In genomic region chr11:61851128-61851899, GRCh38 we compare ENCODE assay signal across 1 cellular context.
TF ChIP-seq lines count a peak whose summit lies in the region.

No MANE protein-coding gene starts in this region.

TF ChIP-seq in WTC11, 78 proteins besides CTCF, POLR2A, EP300 and RAD21 (continued from another document):
- TF ChIP-seq, protein P1, sequence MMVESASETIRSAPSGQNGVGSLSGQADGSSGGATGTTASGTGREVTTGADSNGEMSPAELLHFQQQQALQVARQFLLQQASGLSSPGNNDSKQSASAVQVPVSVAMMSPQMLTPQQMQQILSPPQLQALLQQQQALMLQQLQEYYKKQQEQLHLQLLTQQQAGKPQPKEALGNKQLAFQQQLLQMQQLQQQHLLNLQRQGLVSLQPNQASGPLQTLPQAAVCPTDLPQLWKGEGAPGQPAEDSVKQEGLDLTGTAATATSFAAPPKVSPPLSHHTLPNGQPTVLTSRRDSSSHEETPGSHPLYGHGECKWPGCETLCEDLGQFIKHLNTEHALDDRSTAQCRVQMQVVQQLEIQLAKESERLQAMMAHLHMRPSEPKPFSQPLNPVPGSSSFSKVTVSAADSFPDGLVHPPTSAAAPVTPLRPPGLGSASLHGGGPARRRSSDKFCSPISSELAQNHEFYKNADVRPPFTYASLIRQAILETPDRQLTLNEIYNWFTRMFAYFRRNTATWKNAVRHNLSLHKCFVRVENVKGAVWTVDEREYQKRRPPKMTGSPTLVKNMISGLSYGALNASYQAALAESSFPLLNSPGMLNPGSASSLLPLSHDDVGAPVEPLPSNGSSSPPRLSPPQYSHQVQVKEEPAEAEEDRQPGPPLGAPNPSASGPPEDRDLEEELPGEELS (CRISPR knock-in tag; IDR thresholded peaks at IDR 0.05), result no peak
- TF ChIP-seq IRF1 (CRISPR knock-in tag; IDR thresholded peaks at IDR 0.05) (no peak), IRF2 (CRISPR knock-in tag; IDR thresholded peaks at IDR 0.05; ENCODE audit: borderline replicate concordance, low read depth) (no peak), ZNF317 (CRISPR knock-in tag; IDR thresholded peaks at IDR 0.05; ENCODE audit: borderline replicate concordance, low read depth) (no peak)
- TF ChIP-seq, protein P2, sequence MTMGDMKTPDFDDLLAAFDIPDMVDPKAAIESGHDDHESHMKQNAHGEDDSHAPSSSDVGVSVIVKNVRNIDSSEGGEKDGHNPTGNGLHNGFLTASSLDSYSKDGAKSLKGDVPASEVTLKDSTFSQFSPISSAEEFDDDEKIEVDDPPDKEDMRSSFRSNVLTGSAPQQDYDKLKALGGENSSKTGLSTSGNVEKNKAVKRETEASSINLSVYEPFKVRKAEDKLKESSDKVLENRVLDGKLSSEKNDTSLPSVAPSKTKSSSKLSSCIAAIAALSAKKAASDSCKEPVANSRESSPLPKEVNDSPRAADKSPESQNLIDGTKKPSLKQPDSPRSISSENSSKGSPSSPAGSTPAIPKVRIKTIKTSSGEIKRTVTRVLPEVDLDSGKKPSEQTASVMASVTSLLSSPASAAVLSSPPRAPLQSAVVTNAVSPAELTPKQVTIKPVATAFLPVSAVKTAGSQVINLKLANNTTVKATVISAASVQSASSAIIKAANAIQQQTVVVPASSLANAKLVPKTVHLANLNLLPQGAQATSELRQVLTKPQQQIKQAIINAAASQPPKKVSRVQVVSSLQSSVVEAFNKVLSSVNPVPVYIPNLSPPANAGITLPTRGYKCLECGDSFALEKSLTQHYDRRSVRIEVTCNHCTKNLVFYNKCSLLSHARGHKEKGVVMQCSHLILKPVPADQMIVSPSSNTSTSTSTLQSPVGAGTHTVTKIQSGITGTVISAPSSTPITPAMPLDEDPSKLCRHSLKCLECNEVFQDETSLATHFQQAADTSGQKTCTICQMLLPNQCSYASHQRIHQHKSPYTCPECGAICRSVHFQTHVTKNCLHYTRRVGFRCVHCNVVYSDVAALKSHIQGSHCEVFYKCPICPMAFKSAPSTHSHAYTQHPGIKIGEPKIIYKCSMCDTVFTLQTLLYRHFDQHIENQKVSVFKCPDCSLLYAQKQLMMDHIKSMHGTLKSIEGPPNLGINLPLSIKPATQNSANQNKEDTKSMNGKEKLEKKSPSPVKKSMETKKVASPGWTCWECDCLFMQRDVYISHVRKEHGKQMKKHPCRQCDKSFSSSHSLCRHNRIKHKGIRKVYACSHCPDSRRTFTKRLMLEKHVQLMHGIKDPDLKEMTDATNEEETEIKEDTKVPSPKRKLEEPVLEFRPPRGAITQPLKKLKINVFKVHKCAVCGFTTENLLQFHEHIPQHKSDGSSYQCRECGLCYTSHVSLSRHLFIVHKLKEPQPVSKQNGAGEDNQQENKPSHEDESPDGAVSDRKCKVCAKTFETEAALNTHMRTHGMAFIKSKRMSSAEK (CRISPR knock-in tag; IDR thresholded peaks at IDR 0.05; ENCODE audit: borderline replicate concordance), result no peak
